ENCODE assay signal across 1 cellular context in the genomic region with DNA sequence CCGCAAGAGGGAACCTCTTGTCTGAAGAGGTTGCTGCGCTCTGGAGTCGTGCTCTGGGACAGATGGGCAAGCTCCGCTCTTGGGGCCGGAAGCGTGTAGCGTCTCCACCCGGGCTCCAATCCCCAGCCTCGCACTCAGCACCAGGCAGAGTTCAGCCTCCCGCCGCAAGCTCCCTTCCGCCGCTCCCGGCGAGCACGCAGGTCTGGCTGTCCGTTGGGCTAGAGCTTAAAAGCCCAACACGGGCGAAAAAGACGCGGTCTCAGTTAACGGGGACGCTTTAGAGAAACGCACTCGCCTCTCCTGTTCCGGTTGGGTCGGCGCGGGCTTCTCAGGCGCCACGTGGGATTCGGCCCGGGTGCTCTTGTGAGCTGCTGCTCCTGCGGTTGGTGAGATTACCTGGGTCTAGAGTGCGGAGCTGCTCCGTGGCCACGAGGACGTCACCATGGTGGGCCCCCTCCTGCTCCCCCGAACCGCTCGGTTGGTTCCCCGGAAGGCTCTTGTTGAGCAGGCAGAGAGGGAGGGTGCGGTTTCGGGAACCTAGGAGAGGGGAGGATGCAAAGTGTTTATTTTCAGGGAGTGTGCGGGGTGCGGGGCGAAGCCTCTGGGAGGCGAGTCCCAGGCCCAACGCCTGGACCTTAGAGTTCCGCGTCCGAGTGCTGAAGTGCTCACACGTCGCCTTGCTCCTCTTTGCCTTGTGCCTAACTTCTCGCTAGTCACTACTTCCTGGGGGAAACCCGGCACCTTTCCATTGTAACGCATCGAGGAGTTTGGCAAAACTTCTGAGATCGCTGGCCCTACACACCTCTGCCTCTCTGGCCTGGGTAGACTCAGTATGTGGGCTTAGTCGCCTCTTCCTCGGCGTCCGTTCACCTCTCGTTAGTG.
TF ChIP-seq lines count a peak whose summit lies in the region.

A gene (plus strand): TSS at position 331 of the 882 bp plus-strand sequence. CDS start 112 bp downstream, at position 443.

TF ChIP-seq in GM23338, 12 proteins besides CTCF, POLR2A, EP300 and RAD21 (continued from another document):
- TF ChIP-seq, protein P1, sequence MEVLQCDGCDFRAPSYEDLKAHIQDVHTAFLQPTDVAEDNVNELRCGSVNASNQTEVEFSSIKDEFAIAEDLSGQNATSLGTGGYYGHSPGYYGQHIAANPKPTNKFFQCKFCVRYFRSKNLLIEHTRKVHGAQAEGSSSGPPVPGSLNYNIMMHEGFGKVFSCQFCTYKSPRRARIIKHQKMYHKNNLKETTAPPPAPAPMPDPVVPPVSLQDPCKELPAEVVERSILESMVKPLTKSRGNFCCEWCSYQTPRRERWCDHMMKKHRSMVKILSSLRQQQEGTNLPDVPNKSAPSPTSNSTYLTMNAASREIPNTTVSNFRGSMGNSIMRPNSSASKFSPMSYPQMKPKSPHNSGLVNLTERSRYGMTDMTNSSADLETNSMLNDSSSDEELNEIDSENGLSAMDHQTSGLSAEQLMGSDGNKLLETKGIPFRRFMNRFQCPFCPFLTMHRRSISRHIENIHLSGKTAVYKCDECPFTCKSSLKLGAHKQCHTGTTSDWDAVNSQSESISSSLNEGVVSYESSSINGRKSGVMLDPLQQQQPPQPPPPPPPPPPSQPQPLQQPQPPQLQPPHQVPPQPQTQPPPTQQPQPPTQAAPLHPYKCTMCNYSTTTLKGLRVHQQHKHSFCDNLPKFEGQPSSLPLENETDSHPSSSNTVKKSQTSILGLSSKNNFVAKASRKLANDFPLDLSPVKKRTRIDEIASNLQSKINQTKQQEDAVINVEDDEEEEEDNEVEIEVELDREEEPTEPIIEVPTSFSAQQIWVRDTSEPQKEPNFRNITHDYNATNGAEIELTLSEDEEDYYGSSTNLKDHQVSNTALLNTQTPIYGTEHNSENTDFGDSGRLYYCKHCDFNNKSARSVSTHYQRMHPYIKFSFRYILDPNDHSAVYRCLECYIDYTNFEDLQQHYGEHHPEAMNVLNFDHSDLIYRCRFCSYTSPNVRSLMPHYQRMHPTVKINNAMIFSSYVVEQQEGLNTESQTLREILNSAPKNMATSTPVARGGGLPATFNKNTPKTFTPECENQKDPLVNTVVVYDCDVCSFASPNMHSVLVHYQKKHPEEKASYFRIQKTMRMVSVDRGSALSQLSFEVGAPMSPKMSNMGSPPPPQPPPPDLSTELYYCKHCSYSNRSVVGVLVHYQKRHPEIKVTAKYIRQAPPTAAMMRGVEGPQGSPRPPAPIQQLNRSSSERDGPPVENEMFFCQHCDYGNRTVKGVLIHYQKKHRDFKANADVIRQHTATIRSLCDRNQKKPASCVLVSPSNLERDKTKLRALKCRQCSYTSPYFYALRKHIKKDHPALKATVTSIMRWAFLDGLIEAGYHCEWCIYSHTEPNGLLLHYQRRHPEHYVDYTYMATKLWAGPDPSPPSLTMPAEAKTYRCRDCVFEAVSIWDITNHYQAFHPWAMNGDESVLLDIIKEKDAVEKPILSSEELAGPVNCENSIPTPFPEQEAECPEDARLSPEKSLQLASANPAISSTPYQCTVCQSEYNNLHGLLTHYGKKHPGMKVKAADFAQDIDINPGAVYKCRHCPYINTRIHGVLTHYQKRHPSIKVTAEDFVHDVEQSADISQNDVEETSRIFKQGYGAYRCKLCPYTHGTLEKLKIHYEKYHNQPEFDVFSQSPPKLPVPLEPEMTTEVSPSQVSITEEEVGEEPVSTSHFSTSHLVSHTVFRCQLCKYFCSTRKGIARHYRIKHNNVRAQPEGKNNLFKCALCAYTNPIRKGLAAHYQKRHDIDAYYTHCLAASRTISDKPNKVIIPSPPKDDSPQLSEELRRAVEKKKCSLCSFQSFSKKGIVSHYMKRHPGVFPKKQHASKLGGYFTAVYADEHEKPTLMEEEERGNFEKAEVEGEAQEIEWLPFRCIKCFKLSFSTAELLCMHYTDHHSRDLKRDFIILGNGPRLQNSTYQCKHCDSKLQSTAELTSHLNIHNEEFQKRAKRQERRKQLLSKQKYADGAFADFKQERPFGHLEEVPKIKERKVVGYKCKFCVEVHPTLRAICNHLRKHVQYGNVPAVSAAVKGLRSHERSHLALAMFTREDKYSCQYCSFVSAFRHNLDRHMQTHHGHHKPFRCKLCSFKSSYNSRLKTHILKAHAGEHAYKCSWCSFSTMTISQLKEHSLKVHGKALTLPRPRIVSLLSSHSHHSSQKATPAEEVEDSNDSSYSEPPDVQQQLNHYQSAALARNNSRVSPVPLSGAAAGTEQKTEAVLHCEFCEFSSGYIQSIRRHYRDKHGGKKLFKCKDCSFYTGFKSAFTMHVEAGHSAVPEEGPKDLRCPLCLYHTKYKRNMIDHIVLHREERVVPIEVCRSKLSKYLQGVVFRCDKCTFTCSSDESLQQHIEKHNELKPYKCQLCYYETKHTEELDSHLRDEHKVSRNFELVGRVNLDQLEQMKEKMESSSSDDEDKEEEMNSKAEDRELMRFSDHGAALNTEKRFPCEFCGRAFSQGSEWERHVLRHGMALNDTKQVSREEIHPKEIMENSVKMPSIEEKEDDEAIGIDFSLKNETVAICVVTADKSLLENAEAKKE (CRISPR knock-in tag; IDR thresholded peaks at IDR 0.05): no peak
- no peak for TF ChIP-seq NANOG (IDR thresholded peaks at IDR 0.05; ENCODE audit: borderline replicate concordance)
- TF ChIP-seq EZH2phosphoT487 (IDR thresholded peaks at IDR 0.05; ENCODE audit: unreplicated experiment): no peak
- TF ChIP-seq EZH2 (IDR thresholded peaks at IDR 0.05; ENCODE audit: low read depth, unreplicated experiment): no peak
- TF ChIP-seq ZNF331 (CRISPR knock-in tag; IDR thresholded peaks at IDR 0.05; ENCODE audit: low read depth): no peak
- TF ChIP-seq, protein P2, sequence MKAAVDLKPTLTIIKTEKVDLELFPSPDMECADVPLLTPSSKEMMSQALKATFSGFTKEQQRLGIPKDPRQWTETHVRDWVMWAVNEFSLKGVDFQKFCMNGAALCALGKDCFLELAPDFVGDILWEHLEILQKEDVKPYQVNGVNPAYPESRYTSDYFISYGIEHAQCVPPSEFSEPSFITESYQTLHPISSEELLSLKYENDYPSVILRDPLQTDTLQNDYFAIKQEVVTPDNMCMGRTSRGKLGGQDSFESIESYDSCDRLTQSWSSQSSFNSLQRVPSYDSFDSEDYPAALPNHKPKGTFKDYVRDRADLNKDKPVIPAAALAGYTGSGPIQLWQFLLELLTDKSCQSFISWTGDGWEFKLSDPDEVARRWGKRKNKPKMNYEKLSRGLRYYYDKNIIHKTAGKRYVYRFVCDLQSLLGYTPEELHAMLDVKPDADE (IDR thresholded peaks at IDR 0.05): peak; percentile 59
- TF ChIP-seq, protein P3, sequence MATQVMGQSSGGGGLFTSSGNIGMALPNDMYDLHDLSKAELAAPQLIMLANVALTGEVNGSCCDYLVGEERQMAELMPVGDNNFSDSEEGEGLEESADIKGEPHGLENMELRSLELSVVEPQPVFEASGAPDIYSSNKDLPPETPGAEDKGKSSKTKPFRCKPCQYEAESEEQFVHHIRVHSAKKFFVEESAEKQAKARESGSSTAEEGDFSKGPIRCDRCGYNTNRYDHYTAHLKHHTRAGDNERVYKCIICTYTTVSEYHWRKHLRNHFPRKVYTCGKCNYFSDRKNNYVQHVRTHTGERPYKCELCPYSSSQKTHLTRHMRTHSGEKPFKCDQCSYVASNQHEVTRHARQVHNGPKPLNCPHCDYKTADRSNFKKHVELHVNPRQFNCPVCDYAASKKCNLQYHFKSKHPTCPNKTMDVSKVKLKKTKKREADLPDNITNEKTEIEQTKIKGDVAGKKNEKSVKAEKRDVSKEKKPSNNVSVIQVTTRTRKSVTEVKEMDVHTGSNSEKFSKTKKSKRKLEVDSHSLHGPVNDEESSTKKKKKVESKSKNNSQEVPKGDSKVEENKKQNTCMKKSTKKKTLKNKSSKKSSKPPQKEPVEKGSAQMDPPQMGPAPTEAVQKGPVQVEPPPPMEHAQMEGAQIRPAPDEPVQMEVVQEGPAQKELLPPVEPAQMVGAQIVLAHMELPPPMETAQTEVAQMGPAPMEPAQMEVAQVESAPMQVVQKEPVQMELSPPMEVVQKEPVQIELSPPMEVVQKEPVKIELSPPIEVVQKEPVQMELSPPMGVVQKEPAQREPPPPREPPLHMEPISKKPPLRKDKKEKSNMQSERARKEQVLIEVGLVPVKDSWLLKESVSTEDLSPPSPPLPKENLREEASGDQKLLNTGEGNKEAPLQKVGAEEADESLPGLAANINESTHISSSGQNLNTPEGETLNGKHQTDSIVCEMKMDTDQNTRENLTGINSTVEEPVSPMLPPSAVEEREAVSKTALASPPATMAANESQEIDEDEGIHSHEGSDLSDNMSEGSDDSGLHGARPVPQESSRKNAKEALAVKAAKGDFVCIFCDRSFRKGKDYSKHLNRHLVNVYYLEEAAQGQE (IDR thresholded peaks at IDR 0.05; ENCODE audit: unreplicated experiment): no peak
